In genomic region chr1:157659576-157660247, GRCh38 we compare ENCODE assay signal across 1 cellular context.
TF ChIP-seq lines count a peak whose summit lies in the region.

No MANE protein-coding gene starts in this region.

TF ChIP-seq in H1, 55 proteins besides CTCF, POLR2A, EP300 and RAD21:
- no peak for TF ChIP-seq SIRT6 (IDR thresholded peaks at IDR 0.05; ENCODE audit: low read length)
- TF ChIP-seq SP1 (IDR thresholded peaks at IDR 0.05; ENCODE audit: low read depth, low read length): no peak
- TF ChIP-seq TBP (IDR thresholded peaks at IDR 0.05; ENCODE audit: low read depth, low read length): no peak
- no peak for TF ChIP-seq BRCA1 (IDR thresholded peaks at IDR 0.05; ENCODE audit: low read depth, low read length)
